11 cellular contexts compared by ENCODE assay signal in genomic region chr14:94143239-94143638, GRCh38. TPM values are rescaled to one million over a fixed set of nuclear protein-coding genes. Genes with fewer than 3 reads are reported as not detected.
DNase-seq lines count a peak whose midpoint lies in the region; ATAC-seq, FAIRE-seq and TF ChIP-seq lines count a peak whose summit lies in the region.
"Had no signal": no experiment of that assay in that cellular context is flagged by ENCODE, and none has a peak within 500 bp of the region (broad histone marks: within the 10 kb centered on the region; RNA-seq: fewer than 3 reads in every experiment).

No MANE protein-coding gene starts in this region.

- H3K36me3 Mint-ChIP-seq in endothelial cell (ENCODE audit: low read depth, unreplicated experiment) = no peaks in the 10 kb centered on the region

- H3K27ac ChIP-seq in small intestine (ENCODE audit: low read depth in 1 of 2, low read length in 1 of 2) = no peak overlapping the region

- no peaks in the 10 kb centered on the region for H3K9me3 Mint-ChIP-seq in stimulated activated naive CD8-positive, alpha-beta T cell treated with anti-CD3 and anti-CD28 coated beads, Interleukin-15, amount 100 ng/mL, for 72 hours
- no peaks in the 10 kb centered on the region for H3K9me3 Mint-ChIP-seq in endothelial cell (ENCODE audit: unreplicated experiment)

- no peak for DNase-seq in stimulated activated naive CD8-positive, alpha-beta T cell treated with anti-CD3 and anti-CD28 coated beads, Interleukin-15, amount 100 ng/mL, for 72 hours
- DNase-seq in stimulated activated naive CD8-positive, alpha-beta T cell treated with anti-CD3 and anti-CD28 coated beads, Interleukin-15, Interleukin-2, amounts not matched to agents 100 U/mL and 50 U/mL, for 24 hours = no peak
- DNase-seq in NCI-H82 (lab: John Stamatoyannopoulos, UW) (peak; percentile 29), endothelial cell (ENCODE audit: low spot score) (peak; percentile 45), small intestine (no peak), OCI-M2 (lab: John Stamatoyannopoulos, UW; ENCODE audit: unreplicated experiment) (no peak), LoVo (ENCODE audit: low spot score) (no peak)
- DNase-seq: activated T-cell treated with anti-CD3 and anti-CD28 coated beads for 4 hours, DMS79 treated with DMSO at 0.1 percent for 48 hours had no signal

- peaks cover 24% of the 10 kb centered on the region for H3K4me1 Mint-ChIP-seq in stimulated activated naive CD8-positive, alpha-beta T cell treated with anti-CD3 and anti-CD28 coated beads, Interleukin-15, amount 100 ng/mL, for 72 hours
- peaks cover 9% of the 10 kb centered on the region for H3K4me1 Mint-ChIP-seq in endothelial cell (ENCODE audit: unreplicated experiment)

- H3K27me3 Mint-ChIP-seq in stimulated activated naive CD8-positive, alpha-beta T cell treated with anti-CD3 and anti-CD28 coated beads, Interleukin-15, amount 100 ng/mL, for 72 hours = no peaks in the 10 kb centered on the region
- peaks cover 4% of the 10 kb centered on the region for H3K27me3 Mint-ChIP-seq in endothelial cell (ENCODE audit: unreplicated experiment)

- H3K27me3 ChIP-seq in small intestine (ENCODE audit: control insufficient read depth in 2 of 2, insufficient read depth in 2 of 2, low read length in 2 of 2) = peaks cover 0 to 3% of the 10 kb centered on the region in 2 donors

- no peak for FAIRE-seq in small intestine (lab: Jason Lieb, UNC)
- FAIRE-seq: islet of Langerhans had no signal

- H3K4me3 Mint-ChIP-seq in stimulated activated naive CD8-positive, alpha-beta T cell treated with anti-CD3 and anti-CD28 coated beads, Interleukin-15, amount 100 ng/mL, for 72 hours = no peak overlapping the region
- no peak overlapping the region for H3K4me3 Mint-ChIP-seq in endothelial cell (ENCODE audit: unreplicated experiment)

- 56 to 73% (median 70%) methylated on average over 3 of the region's 3 CpGs for WGBS in small intestine, 3 donors

- H3K9me3 ChIP-seq in small intestine (ENCODE audit: control insufficient read depth, low read depth) = no peaks in the 10 kb centered on the region

- no peaks in the 10 kb centered on the region for H3K36me3 ChIP-seq in small intestine (ENCODE audit: control insufficient read depth in 2 of 2, insufficient read depth in 2 of 2, low read length in 2 of 2)

- peak; percentile 65 for ATAC-seq in stimulated activated naive CD8-positive, alpha-beta T cell treated with anti-CD3 and anti-CD28 coated beads, Interleukin-15, amount 100 ng/mL, for 72 hours
- no peak for ATAC-seq in stimulated activated naive CD8-positive, alpha-beta T cell treated with anti-CD3 and anti-CD28 coated beads, Interleukin-15, Interleukin-2, amounts not matched to agents 100 U/mL and 50 U/mL, for 24 hours
- no peak for ATAC-seq in GM21737 (IDR thresholded peaks at IDR 0.05; ENCODE audit: unreplicated experiment)

- no peak overlapping the region for H3K27ac Mint-ChIP-seq in stimulated activated naive CD8-positive, alpha-beta T cell treated with anti-CD3 and anti-CD28 coated beads, Interleukin-15, amount 100 ng/mL, for 72 hours
- H3K27ac Mint-ChIP-seq in endothelial cell (ENCODE audit: unreplicated experiment) = no peak overlapping the region

- H3K4me3 ChIP-seq in small intestine (ENCODE audit: low read depth in 1 of 2, low read length in 2 of 2) = no peak overlapping the region

- peak; percentile 48 for TF ChIP-seq CTCF in endothelial cell (IDR thresholded peaks at IDR 0.05; ENCODE audit: unreplicated experiment)

- no peaks in the 10 kb centered on the region for H3K4me1 ChIP-seq in small intestine (ENCODE audit: control insufficient read depth in 2 of 2, insufficient read depth in 1 of 2, low read depth in 1 of 2, low read length in 1 of 2)

RNA-seq across cellular contexts. Expression of gene IFI27L2, which starts 13.8 kb away (rescaled TPM):
- total RNA-seq in endothelial cell (ENCODE audit: unreplicated experiment) = 23.7 TPM
- 10 to 100 TPM; 23.0 to 96.7 (median 83.8) TPM for polyA plus RNA-seq in small intestine

RNA-seq across cellular contexts. Expression of gene PPP4R4, which starts 30.9 kb away (rescaled TPM):
- total RNA-seq in endothelial cell (ENCODE audit: unreplicated experiment) = 0.18 TPM
- under 1 TPM in 1 of 3 donors, not detected in 2; 0.03 TPM for polyA plus RNA-seq in small intestine

RNA-seq across cellular contexts. Expression of gene IFI27, which starts 32.7 kb away (rescaled TPM):
- 3.8 TPM for total RNA-seq in endothelial cell (ENCODE audit: unreplicated experiment)
- polyA plus RNA-seq in small intestine = 1,000 to 10,000 TPM in 1 of 3 donors, 100 to 1,000 TPM in 2; 285 to 1,277 (median 806) TPM

Comparison
In these comparisons a context has a peak if more than half of its experiments do, and no peak if none do; other contexts are left out.
1. DNase-seq: peak in NCI-H82 (single experiment) and endothelial cell (single experiment); none in stimulated activated naive CD8-positive, alpha-beta T cell treated with anti-CD3 and anti-CD28 coated beads, Interleukin-15, amount 100 ng/mL, for 72 hours (0 of 2), stimulated activated naive CD8-positive, alpha-beta T cell treated with anti-CD3 and anti-CD28 coated beads, Interleukin-15, Interleukin-2, amounts not matched to agents 100 U/mL and 50 U/mL, for 24 hours (single experiment), small intestine (single experiment), OCI-M2 (single experiment) and LoVo (single experiment).